ENCODE assay signal across 28 cellular contexts in the genomic region with DNA sequence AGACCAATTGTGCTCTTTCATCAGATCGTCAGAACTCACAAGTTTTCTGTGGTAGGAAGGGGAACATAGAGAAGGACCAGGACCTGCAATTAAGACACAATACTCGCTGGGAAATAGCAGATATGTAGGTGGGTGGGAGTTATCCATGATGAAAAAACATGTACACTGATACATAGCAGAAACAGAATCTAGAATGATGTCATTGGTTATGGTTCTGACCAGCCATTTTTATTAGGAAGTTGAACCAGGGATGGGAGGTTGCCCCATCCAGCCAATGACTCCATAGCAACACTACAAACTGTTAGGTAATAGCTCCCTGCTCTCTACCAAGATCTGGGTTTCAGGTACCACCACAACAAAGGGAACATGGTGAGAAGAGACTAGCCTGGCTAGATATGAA.
"Had no signal": no experiment of that assay in that cellular context is flagged by ENCODE, and none has a peak within 500 bp of the region (broad histone marks: within the 10 kb centered on the region; RNA-seq: fewer than 3 reads in every experiment).

No MANE protein-coding gene starts in this region.

- H3K4me1 ChIP-seq: colonic mucosa, esophagus muscularis mucosa, esophagus squamous epithelium, foreskin keratinocyte, gastrocnemius medialis, gastroesophageal sphincter, heart left ventricle, heart right ventricle had no signal

- H3K36me3 ChIP-seq: colonic mucosa, esophagus muscularis mucosa, esophagus squamous epithelium, gastrocnemius medialis, gastroesophageal sphincter, heart left ventricle, heart right ventricle had no signal

- DNase-seq: colonic mucosa; cortex of kidney; dermis blood vessel endothelial cell; dorsolateral prefrontal cortex; effector CD4-positive, alpha-beta T cell; effector CD8-positive, alpha-beta T cell; effector memory CD4-positive, alpha-beta T cell; effector memory CD8-positive, alpha-beta T cell; endodermal cell; erythroblast; esophagus squamous epithelium; foreskin fibroblast; foreskin keratinocyte; foreskin melanocyte; gastrocnemius medialis; glutamatergic neuron; head of caudate nucleus; heart left ventricle; heart right ventricle had no signal

- FAIRE-seq: colon, endometrium, endothelial cell of umbilical vein, frontal cortex had no signal

- H3K9me3 ChIP-seq: colonic mucosa, esophagus muscularis mucosa, esophagus squamous epithelium, gastrocnemius medialis, gastroesophageal sphincter, heart right ventricle had no signal

- ATAC-seq: effector memory CD8-positive, alpha-beta T cell; esophagus mucosa; foreskin keratinocyte; gastrocnemius medialis; gastroesophageal sphincter; heart left ventricle; heart right ventricle had no signal

- H3K27me3 ChIP-seq: colonic mucosa, esophagus muscularis mucosa, esophagus squamous epithelium, foreskin keratinocyte, gastrocnemius medialis, gastroesophageal sphincter, heart left ventricle, heart right ventricle had no signal

- H3K27ac ChIP-seq: colonic mucosa, coronary artery, dorsolateral prefrontal cortex, epithelial cell of prostate, esophagus muscularis mucosa, esophagus squamous epithelium, foreskin keratinocyte, gastrocnemius medialis, gastroesophageal sphincter, heart left ventricle, heart right ventricle had no signal

- H3K4me3 ChIP-seq: colonic mucosa, coronary artery, dorsolateral prefrontal cortex, esophagus muscularis mucosa, esophagus squamous epithelium, gastrocnemius medialis, gastroesophageal sphincter, heart left ventricle, heart right ventricle had no signal
